30 cellular contexts compared by ENCODE assay signal in the genomic region with DNA sequence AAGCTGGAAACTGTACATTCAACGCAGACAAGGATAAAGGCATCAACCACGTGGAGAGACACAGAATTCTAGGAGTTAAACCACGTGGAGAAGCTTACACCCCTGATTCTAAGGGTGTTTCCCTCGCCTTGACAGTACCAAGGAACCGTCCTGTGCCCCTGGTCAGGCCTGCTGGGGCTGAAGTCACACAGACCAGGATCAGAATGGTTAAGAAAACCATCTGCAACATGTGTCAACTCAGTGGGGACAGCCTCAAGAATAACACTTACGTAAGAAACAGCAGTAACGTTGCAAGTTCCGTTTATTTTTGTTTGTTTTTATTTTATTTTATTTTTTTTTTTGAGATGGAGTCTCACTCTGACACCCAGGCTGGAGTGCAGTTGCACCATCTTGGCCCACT. TPM values are rescaled to one million over a fixed set of nuclear protein-coding genes. Genes with fewer than 3 reads are reported as not detected.
DNase-seq lines count a peak whose midpoint lies in the region; TF ChIP-seq lines count a peak whose summit lies in the region.
"Had no signal": no experiment of that assay in that cellular context is flagged by ENCODE, and none has a peak within 500 bp of the region (broad histone marks: within the 10 kb centered on the region; RNA-seq: fewer than 3 reads in every experiment).

No MANE protein-coding gene starts in this region.

- no peak overlapping the region for H3K4me3 ChIP-seq in esophagus squamous epithelium
- H3K4me3 ChIP-seq in spleen, result peak overlapping the region in 1 of 8 donors; percentile 56
- H3K4me3 ChIP-seq: hepatocyte, ovary, PC-9, skin epidermis, thoracic aorta had no signal

- H3K27me3 ChIP-seq in esophagus squamous epithelium, result no peaks in the 10 kb centered on the region
- no peaks in the 10 kb centered on the region for H3K27me3 ChIP-seq in spleen (replicated peaks in 1 of 7)
- H3K27me3 ChIP-seq: hepatocyte, ovary had no signal

- in situ Hi-C loops in ACHN (cut with HindIII; ENCODE audit: low pct_ligation_motif_present, low pct_unique_long_range_greater_than_20kb, low sequenced_read_pairs), result no loop called here

- intact Hi-C loops in esophagus squamous epithelium (cut with DNase I), result no loop called here
- intact Hi-C loops in spleen (cut with DNase I; ENCODE audit: low total_unique reads), result no loop called here

- no peak for TF ChIP-seq POLR2A in esophagus squamous epithelium (IDR thresholded peaks at IDR 0.05)
- TF ChIP-seq POLR2A in spleen (IDR thresholded peaks at IDR 0.05), result no peak
- TF ChIP-seq POLR2A in erythroblast (IDR thresholded peaks at IDR 0.05; ENCODE audit: low read length), result no peak

- H3K4me1 ChIP-seq in esophagus squamous epithelium, result peaks cover 13 to 72% (median 29%) of the 10 kb centered on the region in 3 donors
- peaks cover 23 to 98% (median 69%) of the 10 kb centered on the region in 6 donors for H3K4me1 ChIP-seq in spleen

- H3K36me3 ChIP-seq in esophagus squamous epithelium (peaks cover 0 to 50% (median 3%) of the 10 kb centered on the region in 3 donors), spleen (peaks cover 0 to 88% (median 3%) of the 10 kb centered on the region in 6 donors)
- H3K36me3 ChIP-seq: ovary had no signal

- 57 to 73% methylated on average over 7 to 8 of the region's 8 CpGs for WGBS in esophagus squamous epithelium, 2 donors
- whole genome bisulfite sequencing in spleen, 5 donors, result 59 to 86% (median 68%) methylated on average over 8 of the region's 8 CpGs

- peak; percentile 6 for DNase-seq in GF-D8 (lab: John Stamatoyannopoulos, UW)
- DNase-seq in NOMO-1 (lab: John Stamatoyannopoulos, UW; ENCODE audit: unreplicated experiment in 2 of 2), result peak; percentile 28 to 56
- no peak for DNase-seq in esophagus squamous epithelium (lab: John Stamatoyannopoulos, UW)
- DNase-seq in spleen, result peak; percentile 73
- no peak for DNase-seq in erythroblast (lab: John Stamatoyannopoulos, UW)
- no peak for DNase-seq in cerebellar nuclear complex (lab: John Stamatoyannopoulos, UW)
- DNase-seq in ACHN, result no peak
- DNase-seq: activated CD4-positive, alpha-beta memory T cell treated with anti-CD3 and anti-CD28 coated beads, Interleukin-2, amount 10 ng/mL, durations not matched to agents 7 days and 5 days; activated CD4-positive, alpha-beta T cell treated with anti-CD3 and anti-CD28 coated beads for 1 hour; activated CD8-positive, alpha-beta memory T cell treated with anti-CD3 and anti-CD28 coated beads, Interleukin-2, amount 50 U/mL, for 4 hours; activated naive CD4-positive, alpha-beta T cell treated with anti-CD3 and anti-CD28 coated beads, Interleukin-2, amount 10 ng/mL, durations not matched to agents 7 days and 5 days; amniotic stem cell; Calu3; DMS79 treated with DMSO at 0.1 percent for 48 hours; GDM1; HCEC 1CT; Karpas-422; NCI-H1048; NCI-H446; NCI-H774; nephron progenitor cell; ovary; PC-9; Right ventricle myocardium superior; stimulated activated naive CD8-positive, alpha-beta T cell treated with anti-CD3 and anti-CD28 coated beads, Interleukin-15, Interleukin-2, amounts not matched to agents 100 U/mL and 50 U/mL, for 24 hours; SW 1271 had no signal

- no peaks in the 10 kb centered on the region for H3K9me3 ChIP-seq in esophagus squamous epithelium
- no peaks in the 10 kb centered on the region for H3K9me3 ChIP-seq in spleen
- H3K9me3 ChIP-seq: ovary, thoracic aorta had no signal

- TF ChIP-seq CTCF in esophagus squamous epithelium (IDR thresholded peaks at IDR 0.05) (no peak), spleen (IDR thresholded peaks at IDR 0.05 in 8 of 11, conservative IDR thresholded peaks at IDR 0.05 in 3 of 11) (no peak)

- H3K27ac ChIP-seq in esophagus squamous epithelium (peak overlapping the region in 3 of 4 donors; percentile 7 to 52 (median 29)), spleen (peak overlapping the region in 7 of 8 donors; percentile 75 to 94 (median 87))
- H3K27ac ChIP-seq: C4-2B, hepatocyte, ovary, PC-9, skin epidermis, thoracic aorta had no signal

RNA-seq across cellular contexts. Expression of a gene that starts 55.6 kb away (rescaled TPM):
- total RNA-seq in esophagus squamous epithelium (10 to 100 TPM in 2 of 4 donors, 1 to 10 TPM in 2; 4.0 to 23.0 (median 13.8) TPM), spleen (100 to 1,000 TPM in 6 of 7 donors, 10 to 100 TPM in 1; 78.3 to 133 (median 107) TPM)
- polyA plus RNA-seq in spleen, result 10 to 100 TPM in 1 of 3 donors, 1 to 10 TPM in 2; 6.1 to 10.6 (median 6.3) TPM

Comparison
In these comparisons a context has a peak if more than half of its experiments do, and no peak if none do; other contexts are left out.
1. DNase-seq: peak in GF-D8 (single experiment), NOMO-1 (2 of 2) and spleen (single experiment); none in esophagus squamous epithelium (single experiment), erythroblast (0 of 2), cerebellar nuclear complex (0 of 2) and ACHN (single experiment).